11 cellular contexts compared by ENCODE assay signal in the genomic region with DNA sequence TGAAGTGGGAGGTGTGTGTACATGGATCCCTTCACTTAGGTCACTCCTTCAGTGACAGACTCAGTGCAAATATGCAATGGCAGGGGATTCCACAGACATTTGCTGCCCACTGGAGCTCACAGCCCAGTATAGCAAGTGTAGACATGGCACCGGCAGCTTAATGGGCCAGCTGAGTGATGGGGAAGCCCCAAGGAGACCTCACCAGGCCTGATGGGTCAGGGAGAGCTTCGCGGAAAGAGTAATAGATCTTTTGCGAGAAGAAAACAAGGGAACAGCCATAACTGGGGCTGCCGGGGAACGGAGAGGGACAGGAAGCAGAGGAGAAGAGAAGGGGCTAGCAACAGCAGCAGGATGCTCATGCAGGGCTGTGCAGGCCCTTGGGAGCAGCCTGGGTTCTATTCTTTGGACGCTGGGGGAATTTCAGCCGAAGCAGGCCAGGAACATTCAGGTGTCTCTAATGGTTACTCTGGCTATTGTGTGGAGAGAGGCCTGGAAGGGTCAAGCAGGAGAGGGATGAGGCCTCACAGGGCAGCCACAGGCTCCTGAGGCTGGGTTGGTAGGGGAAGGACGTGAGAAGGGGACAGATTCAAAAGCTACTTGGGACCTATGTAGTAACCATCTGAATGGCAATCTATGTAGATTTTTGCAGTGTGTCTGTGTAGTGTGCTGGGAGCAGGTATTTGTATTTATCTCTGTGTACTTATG. TPM values are rescaled to one million over a fixed set of nuclear protein-coding genes. Genes with fewer than 3 reads are reported as not detected.
DNase-seq lines count a peak whose midpoint lies in the region; ATAC-seq, FAIRE-seq and TF ChIP-seq lines count a peak whose summit lies in the region.
"Had no signal": no experiment of that assay in that cellular context is flagged by ENCODE, and none has a peak within 500 bp of the region (broad histone marks: within the 10 kb centered on the region; RNA-seq: fewer than 3 reads in every experiment).

No MANE protein-coding gene starts in this region.

- H3K9me3 Mint-ChIP-seq in activated naive CD4-positive, alpha-beta T cell treated with anti-CD3 and anti-CD28 coated beads, Interleukin-2, amount 50 U/mL, for 24 hours, result no peaks in the 10 kb centered on the region
- H3K9me3 Mint-ChIP-seq in memory B cell (no peaks in the 10 kb centered on the region), neural progenitor cell (no peaks in the 10 kb centered on the region), progenitor cell of endocrine pancreas (ENCODE audit: low read depth) (no peaks in the 10 kb centered on the region)

- peaks cover 6% of the 10 kb centered on the region for H3F3A ChIP-seq in neural progenitor cell (ENCODE audit: low read depth)

- H3K4me1 Mint-ChIP-seq in activated naive CD4-positive, alpha-beta T cell treated with anti-CD3 and anti-CD28 coated beads, Interleukin-2, amount 50 U/mL, for 24 hours, result peaks cover 70% of the 10 kb centered on the region
- H3K4me1 Mint-ChIP-seq in memory B cell, result peaks cover 35% of the 10 kb centered on the region
- H3K4me1 Mint-ChIP-seq in neural progenitor cell, result peaks cover 6% of the 10 kb centered on the region
- H3K4me1 Mint-ChIP-seq in progenitor cell of endocrine pancreas (ENCODE audit: low read depth), result no peaks in the 10 kb centered on the region

- no peak overlapping the region for H3K4me2 ChIP-seq in neural progenitor cell

- ATAC-seq in memory B cell (ENCODE audit: low read depth) (no peak), GM21786 (IDR thresholded peaks at IDR 0.05; ENCODE audit: unreplicated experiment) (no peak)

- DNase-seq in GM12891 (ENCODE audit: insufficient read length, low spot score) (no peak), memory B cell (ENCODE audit: low spot score in 2 of 2) (peak in 1 of 2 donors; percentile 11), neural progenitor cell (ENCODE audit: low spot score) (no peak), SIG-M5 treated with dmso at 0.1 percent for 504 hours (lab: John Stamatoyannopoulos, UW; ENCODE audit: unreplicated experiment) (no peak), progenitor cell of endocrine pancreas (ENCODE audit: low spot score, unreplicated experiment) (no peak)
- DNase-seq: Kasumi-1, trophoblast cell had no signal

- H3K9me3 ChIP-seq in neural progenitor cell (ENCODE audit: low read depth), result no peaks in the 10 kb centered on the region

- FAIRE-seq in GM12891 (lab: Jason Lieb, UNC), result no peak

- H3K27ac ChIP-seq in C4-2B, result peak overlapping the region; percentile 40
- no peak overlapping the region for H3K27ac ChIP-seq in neural progenitor cell

- peak overlapping the region; percentile 56 for H3K27ac Mint-ChIP-seq in activated naive CD4-positive, alpha-beta T cell treated with anti-CD3 and anti-CD28 coated beads, Interleukin-2, amount 50 U/mL, for 24 hours
- H3K27ac Mint-ChIP-seq in memory B cell (peak overlapping the region; percentile 98), neural progenitor cell (no peak overlapping the region), progenitor cell of endocrine pancreas (no peak overlapping the region)

- H3K36me3 ChIP-seq in neural progenitor cell, result no peaks in the 10 kb centered on the region

- no peaks in the 10 kb centered on the region for H3K27me3 ChIP-seq in neural progenitor cell

- no peaks in the 10 kb centered on the region for H3K27me3 Mint-ChIP-seq in activated naive CD4-positive, alpha-beta T cell treated with anti-CD3 and anti-CD28 coated beads, Interleukin-2, amount 50 U/mL, for 24 hours
- H3K27me3 Mint-ChIP-seq in memory B cell (no peaks in the 10 kb centered on the region), neural progenitor cell (ENCODE audit: insufficient read depth, low read depth) (peaks cover 9% of the 10 kb centered on the region), progenitor cell of endocrine pancreas (no peaks in the 10 kb centered on the region)

- no peak overlapping the region for H2AFZ ChIP-seq in neural progenitor cell (replicated peaks)

- H3K79me2 ChIP-seq in neural progenitor cell (ENCODE audit: low read depth), result peaks cover 10% of the 10 kb centered on the region

- H4K20me1 ChIP-seq in neural progenitor cell (ENCODE audit: low read depth), result peaks cover 92% of the 10 kb centered on the region

- H3K4me1 ChIP-seq in neural progenitor cell, result no peaks in the 10 kb centered on the region

- H3K9ac ChIP-seq in neural progenitor cell, result no peak overlapping the region

- TF ChIP-seq CTCF in C4-2B (conservative IDR thresholded peaks at IDR 0.05) (no peak), neural progenitor cell (IDR thresholded peaks at IDR 0.05) (no peak), progenitor cell of endocrine pancreas (IDR thresholded peaks at IDR 0.05; ENCODE audit: unreplicated experiment) (no peak)

- peak; percentile 17; the same call in 1 of the 2 replicates for TF ChIP-seq POLR2A in GM12891 (IDR thresholded peaks at IDR 0.05; ENCODE audit: low read depth, low read length)

- H3K36me3 Mint-ChIP-seq in activated naive CD4-positive, alpha-beta T cell treated with anti-CD3 and anti-CD28 coated beads, Interleukin-2, amount 50 U/mL, for 24 hours, result peaks cover 12% of the 10 kb centered on the region
- H3K36me3 Mint-ChIP-seq in memory B cell, result peaks cover 10% of the 10 kb centered on the region
- H3K36me3 Mint-ChIP-seq in neural progenitor cell, result peaks cover 10% of the 10 kb centered on the region
- peaks cover 1% of the 10 kb centered on the region for H3K36me3 Mint-ChIP-seq in progenitor cell of endocrine pancreas (ENCODE audit: insufficient read depth)

- H3K4me3 ChIP-seq in neural progenitor cell, result no peak overlapping the region
- H3K4me3 ChIP-seq: skin epidermis had no signal

- H3K4me3 Mint-ChIP-seq in activated naive CD4-positive, alpha-beta T cell treated with anti-CD3 and anti-CD28 coated beads, Interleukin-2, amount 50 U/mL, for 24 hours, result no peak overlapping the region
- H3K4me3 Mint-ChIP-seq in memory B cell (no peak overlapping the region), neural progenitor cell (no peak overlapping the region), progenitor cell of endocrine pancreas (ENCODE audit: low read depth) (no peak overlapping the region)

TF ChIP-seq in GM12891, 5 proteins besides CTCF, POLR2A, EP300 and RAD21:
- TF ChIP-seq POU2F2 (IDR thresholded peaks at IDR 0.05; ENCODE audit: low read depth, low read length) (peak; percentile 54; the same call in 1 of the 2 replicates), SPI1 (IDR thresholded peaks at IDR 0.05; ENCODE audit: low read depth, low read length) (no peak)

RNA-seq across cellular contexts. Expression of gene TCF7, which starts 27.0 kb away (rescaled TPM):
- 55.8 TPM for polyA plus RNA-seq in GM12891 (2012; ENCODE audit: low read depth, missing spikeins)
- 0.73 and 1.8 TPM in 2 replicates for total RNA-seq in neural progenitor cell (ENCODE audit: low replicate concordance)
- total RNA-seq in progenitor cell of endocrine pancreas, result 14.4 and 16.6 TPM in 2 replicates

RNA-seq across cellular contexts. Expression of gene SKP1, which starts 35.3 kb away (rescaled TPM):
- polyA plus RNA-seq in GM12891 (2012; ENCODE audit: low read depth, missing spikeins), result 424 TPM
- 507 and 758 TPM in 2 replicates for total RNA-seq in neural progenitor cell (ENCODE audit: low replicate concordance)
- total RNA-seq in progenitor cell of endocrine pancreas, result 339 and 358 TPM in 2 replicates

Comparison
In these comparisons a context has a peak if more than half of its experiments do, and no peak if none do; other contexts are left out.
1. H3K27ac Mint-ChIP-seq: peak in activated naive CD4-positive, alpha-beta T cell treated with anti-CD3 and anti-CD28 coated beads, Interleukin-2, amount 50 U/mL, for 24 hours (single experiment) and memory B cell (single experiment); none in neural progenitor cell (single experiment) and progenitor cell of endocrine pancreas (single experiment).